26 cellular contexts compared by ENCODE assay signal in genomic region chr4:11691236-11691635, GRCh38.
"Had no signal": no experiment of that assay in that cellular context is flagged by ENCODE, and none has a peak within 500 bp of the region (broad histone marks: within the 10 kb centered on the region; RNA-seq: fewer than 3 reads in every experiment).

No MANE protein-coding gene starts in this region.

- H3K27ac ChIP-seq: left lung, lower lobe of right lung, prostate gland, right lobe of liver, skin epidermis, stomach, testis, thyroid gland, transverse colon, upper lobe of left lung, vagina had no signal

- H3K27me3 ChIP-seq: left lung, right atrium auricular region, right lobe of liver, stomach, testis, thyroid gland, transverse colon, upper lobe of left lung, vagina had no signal

- ATAC-seq: left colon; left lung; lower lobe of right lung; naive thymus-derived CD8-positive, alpha-beta T cell; right lobe of liver; stimulated activated naive B cell treated with anti-CD40 and anti-IgM and Interleukin-4, amounts not matched to agents 10 μg/mL and 1 μg/mL and 100 μg/mL, for 72 hours; stimulated activated naive CD8-positive, alpha-beta T cell treated with anti-CD3 and anti-CD28 coated beads, Interleukin-15, Interleukin-2, amounts not matched to agents 100 U/mL and 50 U/mL, for 24 hours had no signal

- DNase-seq: hypothalamus; immature natural killer cell; kidney; left colon; left lung; lower lobe of right lung; mammary epithelial cell; mesenchymal stem cell; naive thymus-derived CD8-positive, alpha-beta T cell; nucleus accumbens; right lobe of liver; stimulated activated CD4-positive, alpha-beta T cell treated with anti-CD3 and anti-CD28 coated beads, Interleukin-12 subunit alpha, Interleukin-12 subunit beta, amount 100 ng/mL, for 4 hours; stimulated activated CD4-positive, alpha-beta T cell treated with anti-CD3 and anti-CD28 coated beads, Interleukin-15, amount 100 ng/mL, for 24 hours; stimulated activated CD4-positive, alpha-beta T cell treated with anti-CD3 and anti-CD28 coated beads, Interleukin-2, amount 100 ng/mL, for 24 hours; stimulated activated CD4-positive, alpha-beta T cell treated with anti-CD3 and anti-CD28 coated beads, Interleukin-4, amount 100 ng/mL, for 1 hour; stimulated activated naive B cell treated with anti-CD40 and anti-IgM and Interleukin-4, amounts not matched to agents 10 μg/mL and 1 μg/mL and 100 μg/mL, for 72 hours; stimulated activated naive CD8-positive, alpha-beta T cell treated with anti-CD3 and anti-CD28 coated beads, Interleukin-15, Interleukin-2, amounts not matched to agents 100 U/mL and 50 U/mL, for 24 hours; stomach; testis; thyroid gland; transverse colon; upper lobe of left lung had no signal

- H3K9me3 ChIP-seq: prostate gland, right lobe of liver, testis, thyroid gland, vagina had no signal

- H3K36me3 ChIP-seq: left lung, lower lobe of right lung, prostate gland, right atrium auricular region, right lobe of liver, stomach, thyroid gland, transverse colon, upper lobe of left lung, vagina had no signal

- H3K4me1 ChIP-seq: left lung, lower lobe of right lung, prostate gland, right atrium auricular region, right lobe of liver, stomach, testis, thyroid gland, transverse colon, upper lobe of left lung, vagina had no signal

- H3K4me3 ChIP-seq: left lung, lower lobe of right lung, prostate gland, right atrium auricular region, right lobe of liver, skin epidermis, stomach, testis, thyroid gland, transverse colon, upper lobe of left lung, vagina had no signal
